ENCODE assay signal across 16 cellular contexts in genomic region chr10:3573498-3573897, GRCh38.
"Had no signal": no experiment of that assay in that cellular context is flagged by ENCODE, and none has a peak within 500 bp of the region (broad histone marks: within the 10 kb centered on the region; RNA-seq: fewer than 3 reads in every experiment).

No MANE protein-coding gene starts in this region.

- H3K4me2 ChIP-seq: hepatocyte had no signal

- H3K27ac ChIP-seq: coronary artery, gastroesophageal sphincter, hepatocyte, neutrophil, tibial artery, upper lobe of right lung, vagina had no signal

- H3K27me3 ChIP-seq: gastroesophageal sphincter, hepatocyte, neutrophil, tibial artery, upper lobe of right lung, vagina had no signal

- H2AFZ ChIP-seq: hepatocyte had no signal

- H3K9me3 ChIP-seq: gastroesophageal sphincter, neutrophil, tibial artery, upper lobe of right lung, vagina had no signal

- ATAC-seq: esophagus mucosa; gastroesophageal sphincter; naive thymus-derived CD8-positive, alpha-beta T cell; stimulated activated memory B cell treated with anti-CD40 and anti-IgM and Interleukin-4, amounts not matched to agents 10 μg/mL and 1 μg/mL and 100 μg/mL, for 72 hours; upper lobe of right lung had no signal

- H3K9me3 Mint-ChIP-seq: naive thymus-derived CD8-positive, alpha-beta T cell; stimulated activated memory B cell treated with anti-CD40 and anti-IgM and Interleukin-4, amounts not matched to agents 10 μg/mL and 1 μg/mL and 100 μg/mL, for 72 hours; stimulated activated naive CD8-positive, alpha-beta T cell treated with anti-CD3 and anti-CD28 coated beads, Interleukin-15, Interleukin-2, amounts not matched to agents 100 ng/mL and 50 ng/mL, for 24 hours had no signal

- H3K79me2 ChIP-seq: hepatocyte had no signal

- H3K27ac Mint-ChIP-seq: naive thymus-derived CD8-positive, alpha-beta T cell; stimulated activated memory B cell treated with anti-CD40 and anti-IgM and Interleukin-4, amounts not matched to agents 10 μg/mL and 1 μg/mL and 100 μg/mL, for 72 hours; stimulated activated naive CD8-positive, alpha-beta T cell treated with anti-CD3 and anti-CD28 coated beads, Interleukin-15, Interleukin-2, amounts not matched to agents 100 ng/mL and 50 ng/mL, for 24 hours had no signal

- H3K4me1 Mint-ChIP-seq: naive thymus-derived CD8-positive, alpha-beta T cell; stimulated activated memory B cell treated with anti-CD40 and anti-IgM and Interleukin-4, amounts not matched to agents 10 μg/mL and 1 μg/mL and 100 μg/mL, for 72 hours had no signal

- H3K4me3 ChIP-seq: coronary artery, gastroesophageal sphincter, hepatocyte, tibial artery, upper lobe of right lung, vagina had no signal

- H3K4me3 Mint-ChIP-seq: naive thymus-derived CD8-positive, alpha-beta T cell; stimulated activated memory B cell treated with anti-CD40 and anti-IgM and Interleukin-4, amounts not matched to agents 10 μg/mL and 1 μg/mL and 100 μg/mL, for 72 hours; stimulated activated naive CD8-positive, alpha-beta T cell treated with anti-CD3 and anti-CD28 coated beads, Interleukin-15, Interleukin-2, amounts not matched to agents 100 ng/mL and 50 ng/mL, for 24 hours had no signal

- H3K36me3 ChIP-seq: gastroesophageal sphincter, neutrophil, tibial artery, upper lobe of right lung, vagina had no signal

- H3K4me1 ChIP-seq: upper lobe of right lung, vagina had no signal

- H3K36me3 Mint-ChIP-seq: naive thymus-derived CD8-positive, alpha-beta T cell; stimulated activated memory B cell treated with anti-CD40 and anti-IgM and Interleukin-4, amounts not matched to agents 10 μg/mL and 1 μg/mL and 100 μg/mL, for 72 hours had no signal

- DNase-seq: effector CD4-positive, alpha-beta T cell; glutamatergic neuron; kidney; left cardiac atrium; naive thymus-derived CD8-positive, alpha-beta T cell; stimulated activated CD4-positive, alpha-beta T cell treated with anti-CD3 and anti-CD28 coated beads, Interleukin-4, amount 100 ng/mL, for 1 hour; tibial artery; upper lobe of right lung had no signal
